In the genomic region with DNA sequence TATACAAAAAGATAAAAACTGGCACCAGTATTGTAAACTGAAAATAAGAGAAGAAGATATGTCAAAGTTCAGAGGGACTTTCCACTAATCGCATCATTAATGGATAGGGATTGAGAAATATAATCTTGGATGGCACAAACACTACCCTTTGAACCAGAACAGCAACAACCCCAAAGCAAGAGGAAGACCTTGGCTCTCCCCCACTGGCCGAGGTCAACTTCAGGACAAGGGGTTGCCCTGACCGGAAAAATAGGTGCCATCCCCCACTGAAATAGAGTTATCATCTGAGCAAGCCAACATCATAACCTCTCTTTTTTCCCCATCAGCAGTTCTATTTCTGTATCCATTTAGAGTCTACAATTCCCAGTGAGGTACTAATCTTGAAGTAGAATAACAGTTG, we compare ENCODE assay signal across 10 cellular contexts.
"Had no signal": no experiment of that assay in that cellular context is flagged by ENCODE, and none has a peak within 500 bp of the region (broad histone marks: within the 10 kb centered on the region; RNA-seq: fewer than 3 reads in every experiment).

No MANE protein-coding gene starts in this region.

- FAIRE-seq: H1, H54 had no signal

- H3K4me2 ChIP-seq: GM23338 had no signal

- DNase-seq: GOT3, H7, H9, HCEC 1CT, HFFc6 had no signal

- H2AFZ ChIP-seq: GM23338 had no signal

- H3K4me1 ChIP-seq: HAP-1 had no signal

- H3K9me3 ChIP-seq: HAP-1 had no signal

- H3K36me3 ChIP-seq: HAP-1 had no signal

- H3K4me3 ChIP-seq: GM23338, HAP-1 had no signal

- ATAC-seq: GM23338, HCT116 had no signal
